In the genomic region with DNA sequence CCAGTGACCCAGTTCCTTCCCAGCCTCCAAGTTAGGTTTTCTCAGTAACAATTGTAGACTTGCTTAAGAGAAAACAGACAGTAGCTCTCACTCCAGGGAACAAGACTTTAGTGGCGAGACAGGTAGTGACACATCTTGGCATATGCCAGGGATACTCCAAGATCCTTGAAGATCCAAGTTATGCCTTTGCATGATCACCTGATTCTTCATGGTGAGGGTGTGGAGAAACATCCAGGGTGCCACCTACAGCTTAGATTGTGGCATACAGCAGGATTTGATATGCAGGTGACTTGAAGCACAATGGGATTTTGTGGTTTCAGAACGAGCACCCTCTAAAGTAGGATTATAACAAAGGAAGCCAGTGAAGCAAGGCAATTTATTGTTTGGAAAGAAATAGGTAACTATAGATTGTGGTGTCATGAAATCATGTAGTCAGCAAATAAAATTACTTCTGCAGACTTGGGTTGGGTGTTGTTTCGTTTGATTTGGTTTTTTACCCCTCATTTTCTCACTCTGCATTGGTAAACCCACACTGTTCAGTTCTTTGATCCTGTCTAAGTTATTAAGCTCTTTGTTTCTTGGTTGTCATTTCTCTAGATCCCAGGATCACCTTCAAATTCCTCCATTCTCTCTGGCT, we compare ENCODE assay signal across 14 cellular contexts. TPM values are rescaled to one million over a fixed set of nuclear protein-coding genes. Genes with fewer than 3 reads are reported as not detected.
DNase-seq lines count a peak whose midpoint lies in the region; ATAC-seq, FAIRE-seq and TF ChIP-seq lines count a peak whose summit lies in the region.
"Had no signal": no experiment of that assay in that cellular context is flagged by ENCODE, and none has a peak within 500 bp of the region (broad histone marks: within the 10 kb centered on the region; RNA-seq: fewer than 3 reads in every experiment).

No MANE protein-coding gene starts in this region.

- peak; percentile 57 for DNase-seq in HT-29 (ENCODE audit: low spot score)
- peak; percentile 78 for DNase-seq in NCI-H2081 treated with DMSO at 0.1 percent for 48 hours (lab: John Stamatoyannopoulos, UW)
- peak; percentile 28 for DNase-seq in small intestine
- DNase-seq in heart left ventricle = no peak
- no peak for DNase-seq in D341Med (ENCODE audit: low spot score)
- DNase-seq: dorsolateral prefrontal cortex; stimulated activated CD4-positive, alpha-beta T cell treated with anti-CD3 and anti-CD28 coated beads, Interleukin-12 subunit alpha, Interleukin-12 subunit beta, amount 100 ng/mL, for 4 hours had no signal

- no peak for TF ChIP-seq POLR2A in heart left ventricle (IDR thresholded peaks at IDR 0.05)

- H3K4me3 ChIP-seq in OCI-LY1 (ENCODE audit: low read depth, low read length, poor library complexity, severe bottlenecking) (no peak overlapping the region), small intestine (ENCODE audit: low read depth in 1 of 2, low read length in 2 of 2) (no peak overlapping the region), heart left ventricle (no peak overlapping the region)
- H3K4me3 ChIP-seq: BLaER1 treated with 17β-estradiol and CSF1 and Interleukin-3, amounts not matched to agents 10 nM and 100 nM; breast epithelium; dorsolateral prefrontal cortex had no signal

- 42 to 69% (median 45%) methylated on average over 3 of the region's 3 CpGs for WGBS in small intestine, 3 donors
- 79 to 82% (median 81%) methylated on average over 3 of the region's 3 CpGs for WGBS in heart left ventricle, 4 donors

- no peak overlapping the region for H3K27ac ChIP-seq in OCI-LY1 (ENCODE audit: low read depth, low read length, poor library complexity, severe bottlenecking)
- no peak overlapping the region for H3K27ac ChIP-seq in small intestine (ENCODE audit: low read depth in 1 of 2, low read length in 1 of 2)
- no peak overlapping the region for H3K27ac ChIP-seq in heart left ventricle
- H3K27ac ChIP-seq: BLaER1 treated with 17β-estradiol and CSF1 and Interleukin-3, amounts not matched to agents 10 nM and 100 nM; breast epithelium; dorsolateral prefrontal cortex; KMS-11; parathyroid adenoma had no signal

- 0 out of 2 replicates have a peak, but pooled peaks cover 5% of the 10 kb centered on the region for H3F3A ChIP-seq in OCI-LY1 (ENCODE audit: insufficient read depth, low read length)

- H3K79me2 ChIP-seq in OCI-LY1 (ENCODE audit: insufficient read depth, low read length) = no peaks in the 10 kb centered on the region
- H3K79me2 ChIP-seq: parathyroid adenoma had no signal

- intact Hi-C loops in heart left ventricle (cut with DNase I) = no loop called here

- H3K9ac ChIP-seq in OCI-LY1 (ENCODE audit: low read length) = no peak overlapping the region
- H3K9ac ChIP-seq: BLaER1 treated with 17β-estradiol and CSF1 and Interleukin-3, amounts not matched to agents 10 nM and 100 nM; KMS-11; parathyroid adenoma had no signal

- H3K4me1 ChIP-seq in OCI-LY1 (ENCODE audit: insufficient read depth, low read length, severe bottlenecking) = peaks cover 6% of the 10 kb centered on the region
- peaks cover 0 to 2% of the 10 kb centered on the region in 2 donors for H3K4me1 ChIP-seq in small intestine (ENCODE audit: control insufficient read depth in 2 of 2, insufficient read depth in 1 of 2, low read depth in 1 of 2, low read length in 1 of 2)
- peaks cover 0 to 4% (median 0%) of the 10 kb centered on the region in 12 donors for H3K4me1 ChIP-seq in heart left ventricle
- H3K4me1 ChIP-seq: breast epithelium had no signal

- peaks cover 42% of the 10 kb centered on the region; the same call in 1 of the 2 replicates for H3K36me3 ChIP-seq in OCI-LY1 (ENCODE audit: insufficient read depth, low read length)
- H3K36me3 ChIP-seq in small intestine (ENCODE audit: control insufficient read depth in 2 of 2, insufficient read depth in 2 of 2, low read length in 2 of 2) = no peaks in the 10 kb centered on the region
- no peaks in the 10 kb centered on the region for H3K36me3 ChIP-seq in heart left ventricle
- H3K36me3 ChIP-seq: BLaER1 treated with 17β-estradiol and CSF1 and Interleukin-3, amounts not matched to agents 10 nM and 100 nM; breast epithelium had no signal

- H3K27me3 ChIP-seq in OCI-LY1 (ENCODE audit: insufficient read depth, low read length) = no peaks in the 10 kb centered on the region
- H3K27me3 ChIP-seq in small intestine (ENCODE audit: control insufficient read depth in 2 of 2, insufficient read depth in 2 of 2, low read length in 2 of 2) = no peaks in the 10 kb centered on the region
- H3K27me3 ChIP-seq in heart left ventricle = peaks cover 0 to 17% (median 3%) of the 10 kb centered on the region in 9 donors
- H3K27me3 ChIP-seq: BLaER1 treated with 17β-estradiol and CSF1 and Interleukin-3, amounts not matched to agents 10 nM and 100 nM; breast epithelium; dorsolateral prefrontal cortex had no signal

- H3K9me3 ChIP-seq in OCI-LY1 (ENCODE audit: low read length) = no peaks in the 10 kb centered on the region
- H3K9me3 ChIP-seq in small intestine (ENCODE audit: control insufficient read depth, low read depth) = no peaks in the 10 kb centered on the region
- no peaks in the 10 kb centered on the region for H3K9me3 ChIP-seq in heart left ventricle
- H3K9me3 ChIP-seq: breast epithelium had no signal

- no peaks in the 10 kb centered on the region for H4K20me1 ChIP-seq in OCI-LY1 (ENCODE audit: insufficient read depth, low read length)
- H4K20me1 ChIP-seq: BLaER1 treated with 17β-estradiol and CSF1 and Interleukin-3, amounts not matched to agents 10 nM and 100 nM had no signal

- FAIRE-seq in small intestine (lab: Jason Lieb, UNC) = no peak
- FAIRE-seq: GM12892 had no signal

- H3K9me2 ChIP-seq in OCI-LY1 (ENCODE audit: low read depth, low read length) = no peaks in the 10 kb centered on the region

- no peak overlapping the region for H2AFZ ChIP-seq in OCI-LY1 (ENCODE audit: low read length)
- H2AFZ ChIP-seq: parathyroid adenoma had no signal

- ATAC-seq in heart left ventricle = no peak
- no peak for ATAC-seq in HG03460 (IDR thresholded peaks at IDR 0.05; ENCODE audit: unreplicated experiment)

- H3K4me2 ChIP-seq in OCI-LY1 (ENCODE audit: low read length) = no peak overlapping the region
- H3K4me2 ChIP-seq: BLaER1 treated with 17β-estradiol and CSF1 and Interleukin-3, amounts not matched to agents 10 nM and 100 nM; KMS-11 had no signal

- TF ChIP-seq CTCF in OCI-LY1 (IDR thresholded peaks at IDR 0.05; ENCODE audit: low read length) (peak; percentile 25; the same call in 1 of the 2 replicates), heart left ventricle (IDR thresholded peaks at IDR 0.05) (no peak)

RNA-seq across cellular contexts. Expression of a gene that starts 9.2 kb away (rescaled TPM):
- total RNA-seq in HT-29 (2014; rRNA removed; shearing (Covaris generic)) = 14.5 and 23.0 TPM in 2 replicates
- 1 to 10 TPM; 3.4 to 6.5 (median 6.2) TPM for polyA plus RNA-seq in small intestine
- total RNA-seq in heart left ventricle = 1 to 10 TPM in 1 of 9 donors, under 1 TPM in 3, not detected in 5; 0.38 to 2.1 (median 0.69) TPM
- polyA plus RNA-seq in heart left ventricle = under 1 TPM; 0.15 to 0.57 TPM

Comparison
In these comparisons a context has a peak if more than half of its experiments do, and no peak if none do; other contexts are left out.
1. DNase-seq: peak in HT-29 (single experiment), NCI-H2081 treated with DMSO at 0.1 percent for 48 hours (single experiment) and small intestine (single experiment); none in heart left ventricle (0 of 5) and D341Med (single experiment).